Comparison of ENCODE assay signal across 21 cellular contexts in the genomic region with DNA sequence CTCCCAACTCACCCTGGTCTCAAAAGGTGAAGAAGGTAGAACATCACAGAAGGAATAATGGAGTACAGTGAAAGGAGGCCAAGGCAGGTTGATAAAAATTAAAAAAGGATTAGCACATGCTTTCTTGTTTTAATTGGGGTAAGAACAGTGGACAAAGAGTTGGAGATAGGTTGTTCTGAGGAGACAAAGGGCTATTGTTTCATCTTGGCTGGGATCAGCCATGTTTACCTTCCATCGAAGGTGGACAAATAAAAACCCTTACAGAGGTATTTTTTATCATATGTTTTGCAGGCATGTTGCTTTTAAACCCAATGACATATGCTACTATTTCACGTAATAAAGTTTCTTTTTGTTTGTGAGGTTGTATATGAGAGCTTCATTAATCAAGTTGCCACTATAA. TPM values are rescaled to one million over a fixed set of nuclear protein-coding genes. Genes with fewer than 3 reads are reported as not detected.
DNase-seq lines count a peak whose midpoint lies in the region; TF ChIP-seq lines count a peak whose summit lies in the region.
"Had no signal": no experiment of that assay in that cellular context is flagged by ENCODE, and none has a peak within 500 bp of the region (broad histone marks: within the 10 kb centered on the region; RNA-seq: fewer than 3 reads in every experiment).

No MANE protein-coding gene starts in this region.

- H3K27me3 ChIP-seq in neural progenitor cell (no peaks in the 10 kb centered on the region), Peyer's patch (no peaks in the 10 kb centered on the region)

- H2AFZ ChIP-seq in neural progenitor cell (replicated peaks) = no peak overlapping the region
- H2AFZ ChIP-seq: GM23248 had no signal

- 0 out of 2 replicates have a peak overlapping the region, but pooled peaks have one; percentile 27 for H3K27ac ChIP-seq in 22Rv1
- no peak overlapping the region for H3K27ac ChIP-seq in neural progenitor cell
- H3K27ac ChIP-seq in Peyer's patch = no peak overlapping the region
- H3K27ac ChIP-seq: A549, C4-2B, GM23248 had no signal

- peaks cover 2% of the 10 kb centered on the region for H3K4me1 Mint-ChIP-seq in activated T-helper 2 cell treated with anti-CD3 and anti-CD28 coated beads, Interferon-gamma antibody, Interleukin-2, Interleukin-4, amounts not matched to agents 10 μg/mL and 5 μg/mL and 100 μg/mL, durations not matched to agents 14 hours and 24 hours and 36 hours (ENCODE audit: low read depth)
- H3K4me1 Mint-ChIP-seq in neural progenitor cell = no peaks in the 10 kb centered on the region

- no peak overlapping the region for H3K4me3 ChIP-seq in neural progenitor cell
- H3K4me3 ChIP-seq in Peyer's patch = no peak overlapping the region
- H3K4me3 ChIP-seq: A549, GM23248, HAP-1 had no signal

- no peaks in the 10 kb centered on the region for H3K9me3 ChIP-seq in neural progenitor cell (ENCODE audit: low read depth)
- no peaks in the 10 kb centered on the region for H3K9me3 ChIP-seq in Peyer's patch
- H3K9me3 ChIP-seq: A549, Caco-2, HAP-1 had no signal

- H3K4me2 ChIP-seq in neural progenitor cell = peak overlapping the region; percentile 8
- H3K4me2 ChIP-seq: A549 had no signal

- TF ChIP-seq CTCF in 22Rv1 (IDR thresholded peaks at IDR 0.05) (no peak), neural progenitor cell (IDR thresholded peaks at IDR 0.05) (no peak), Peyer's patch (IDR thresholded peaks at IDR 0.05) (no peak)

- H3K27me3 Mint-ChIP-seq in activated T-helper 2 cell treated with anti-CD3 and anti-CD28 coated beads, Interferon-gamma antibody, Interleukin-2, Interleukin-4, amounts not matched to agents 10 μg/mL and 5 μg/mL and 100 μg/mL, durations not matched to agents 14 hours and 24 hours and 36 hours (ENCODE audit: low read depth) = no peaks in the 10 kb centered on the region
- no peaks in the 10 kb centered on the region for H3K27me3 Mint-ChIP-seq in neural progenitor cell (ENCODE audit: insufficient read depth, low read depth)
- H3K27me3 Mint-ChIP-seq: CD4-positive, alpha-beta T cell had no signal

- no peaks in the 10 kb centered on the region for H4K20me1 ChIP-seq in neural progenitor cell (ENCODE audit: low read depth)

- H3K4me1 ChIP-seq in neural progenitor cell (peaks cover 6% of the 10 kb centered on the region), Peyer's patch (no peaks in the 10 kb centered on the region)

- peak overlapping the region; percentile 13 for H3K27ac Mint-ChIP-seq in activated T-helper 2 cell treated with anti-CD3 and anti-CD28 coated beads, Interferon-gamma antibody, Interleukin-2, Interleukin-4, amounts not matched to agents 10 μg/mL and 5 μg/mL and 100 μg/mL, durations not matched to agents 14 hours and 24 hours and 36 hours
- H3K27ac Mint-ChIP-seq in neural progenitor cell = no peak overlapping the region
- H3K27ac Mint-ChIP-seq: CD4-positive, alpha-beta T cell had no signal

- no peak overlapping the region for H3K4me3 Mint-ChIP-seq in activated T-helper 2 cell treated with anti-CD3 and anti-CD28 coated beads, Interferon-gamma antibody, Interleukin-2, Interleukin-4, amounts not matched to agents 10 μg/mL and 5 μg/mL and 100 μg/mL, durations not matched to agents 14 hours and 24 hours and 36 hours (ENCODE audit: low read depth)
- H3K4me3 Mint-ChIP-seq in neural progenitor cell = no peak overlapping the region
- H3K4me3 Mint-ChIP-seq: CD4-positive, alpha-beta T cell had no signal

- H3K36me3 Mint-ChIP-seq in activated T-helper 2 cell treated with anti-CD3 and anti-CD28 coated beads, Interferon-gamma antibody, Interleukin-2, Interleukin-4, amounts not matched to agents 10 μg/mL and 5 μg/mL and 100 μg/mL, durations not matched to agents 14 hours and 24 hours and 36 hours (ENCODE audit: low read depth) = peaks cover 26% of the 10 kb centered on the region
- peaks cover 2% of the 10 kb centered on the region for H3K36me3 Mint-ChIP-seq in neural progenitor cell

- peaks cover 11% of the 10 kb centered on the region for H3K36me3 ChIP-seq in neural progenitor cell
- H3K36me3 ChIP-seq in Peyer's patch = peaks cover 0 to 42% (median 0%) of the 10 kb centered on the region in 3 donors

- TF ChIP-seq POLR2A in Peyer's patch (IDR thresholded peaks at IDR 0.05) = no peak

- H3K79me2 ChIP-seq in neural progenitor cell (ENCODE audit: low read depth) = no peaks in the 10 kb centered on the region

- no peak overlapping the region for H3K9ac ChIP-seq in neural progenitor cell
- H3K9ac ChIP-seq: GM23248 had no signal

- intact Hi-C loops in activated T-helper 2 cell treated with anti-CD3 and anti-CD28 coated beads, Interferon-gamma antibody, Interleukin-2, Interleukin-4, amounts not matched to agents 10 μg/mL and 5 μg/mL and 100 μg/mL, durations not matched to agents 14 hours and 24 hours and 36 hours (cut with micrococcal nuclease) = no loop called here

- no peaks in the 10 kb centered on the region for H3K9me3 Mint-ChIP-seq in activated T-helper 2 cell treated with anti-CD3 and anti-CD28 coated beads, Interferon-gamma antibody, Interleukin-2, Interleukin-4, amounts not matched to agents 10 μg/mL and 5 μg/mL and 100 μg/mL, durations not matched to agents 14 hours and 24 hours and 36 hours
- no peaks in the 10 kb centered on the region for H3K9me3 Mint-ChIP-seq in neural progenitor cell
- H3K9me3 Mint-ChIP-seq: CD4-positive, alpha-beta T cell had no signal

- DNase-seq in HT-29 (ENCODE audit: low spot score) = peak; percentile 47
- DNase-seq in activated T-helper 2 cell treated with anti-CD3 and anti-CD28 coated beads, Interferon-gamma antibody, Interleukin-2, Interleukin-4, amounts not matched to agents 10 μg/mL and 5 μg/mL and 100 μg/mL, durations not matched to agents 14 hours and 24 hours and 36 hours (ENCODE audit: low spot score) = no peak
- DNase-seq in neural progenitor cell (ENCODE audit: low spot score) = no peak
- DNase-seq in NCI-H1417 (lab: John Stamatoyannopoulos, UW) = no peak
- no peak for DNase-seq in Peyer's patch
- no peak for DNase-seq in NCI-H2029 (lab: John Stamatoyannopoulos, UW)
- DNase-seq: AML-193; Caco-2; CD4-positive, alpha-beta T cell; DMS153; DMS79; GDM1; GM23248; IMR-90 had no signal

- no peaks in the 10 kb centered on the region for H3F3A ChIP-seq in neural progenitor cell (ENCODE audit: low read depth)

RNA-seq across cellular contexts. Expression of a gene that starts 12.9 kb away (rescaled TPM):
- total RNA-seq in HT-29 (2014; rRNA removed; shearing (Covaris generic)) = 28.4 and 30.0 TPM in 2 replicates
- 40.3 and 43.3 TPM in 2 replicates for total RNA-seq in activated T-helper 2 cell treated with anti-CD3 and anti-CD28 coated beads, Interferon-gamma antibody, Interleukin-2, Interleukin-4, amounts not matched to agents 10 μg/mL and 5 μg/mL and 100 μg/mL, durations not matched to agents 14 hours and 24 hours and 36 hours
- 46.8 and 110 TPM in 2 replicates for total RNA-seq in neural progenitor cell (ENCODE audit: low replicate concordance)
- total RNA-seq in Peyer's patch = 10 to 100 TPM; 10.9 to 29.7 (median 17.9) TPM

RNA-seq across cellular contexts. Expression of a gene that starts 53.0 kb away (rescaled TPM):
- not detected in 2 replicates for total RNA-seq in HT-29 (2014; rRNA removed; shearing (Covaris generic))
- not detected in 2 replicates for total RNA-seq in activated T-helper 2 cell treated with anti-CD3 and anti-CD28 coated beads, Interferon-gamma antibody, Interleukin-2, Interleukin-4, amounts not matched to agents 10 μg/mL and 5 μg/mL and 100 μg/mL, durations not matched to agents 14 hours and 24 hours and 36 hours
- not detected in 2 replicates for total RNA-seq in neural progenitor cell (ENCODE audit: low replicate concordance)
- not detected for total RNA-seq in Peyer's patch
- total RNA-seq: Caco-2; CD4-positive, alpha-beta T cell; Daoy; GM23248; H4; HT1080; IMR-90 had no signal
